Comparison of ENCODE assay signal across 8 cellular contexts in the genomic region with DNA sequence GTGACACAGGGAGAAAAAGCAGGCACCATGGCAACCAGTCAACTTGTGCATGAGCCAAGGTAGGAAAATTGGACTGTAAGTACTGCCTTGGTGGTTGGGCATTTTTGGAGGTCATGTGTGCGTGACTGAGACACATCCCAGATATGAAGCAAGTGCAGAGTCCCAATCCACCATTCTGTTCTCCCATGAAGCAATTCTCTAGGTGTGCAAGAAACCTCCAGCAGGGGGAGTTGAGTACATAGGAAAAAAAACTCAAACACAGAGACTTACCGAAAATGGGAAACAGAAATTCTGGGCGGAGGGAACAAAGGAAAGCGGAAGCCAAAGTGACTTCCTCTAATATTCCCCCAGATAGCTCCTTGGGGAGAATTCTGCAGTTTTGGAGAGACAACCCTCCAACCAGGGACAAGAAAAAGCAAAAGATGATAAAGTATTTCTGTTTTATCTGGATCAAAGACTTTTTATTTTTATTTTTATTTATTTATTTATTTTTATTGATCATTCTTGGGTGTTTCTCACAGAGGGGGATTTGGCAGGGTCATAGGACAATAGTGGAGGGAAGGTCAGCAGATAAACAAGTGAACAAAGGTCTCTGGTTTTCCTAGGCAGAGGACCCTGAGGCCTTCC.
DNase-seq lines count a peak whose midpoint lies in the region; ATAC-seq and TF ChIP-seq lines count a peak whose summit lies in the region.

No MANE protein-coding gene starts in this region.

- H3K9me3 Mint-ChIP-seq in activated T-cell treated with anti-CD3 and anti-CD28 coated beads, Interleukin-2, amount 50 U/mL, for 72 hours = no peaks in the 10 kb centered on the region

- peak; percentile 35 for DNase-seq in AG09309 (ENCODE audit: low read depth)
- peak; percentile 48 for DNase-seq in GM13976 (ENCODE audit: low spot score)
- peak; percentile 79 for DNase-seq in NOMO-1 treated with DMSO at 0.1 percent for 48 hours (lab: John Stamatoyannopoulos, UW; ENCODE audit: unreplicated experiment)
- peak; percentile 46 to 56 for DNase-seq in activated T-cell treated with anti-CD3 and anti-CD28 coated beads, Interleukin-2, amount 50 U/mL, for 72 hours
- DNase-seq in glomerular visceral epithelial cell (ENCODE audit: extremely low spot score) = peak; percentile 26
- DNase-seq in skeletal muscle cell (ENCODE audit: low read depth) = peak; percentile 20
- DNase-seq in NCI-H2029 (lab: John Stamatoyannopoulos, UW) = no peak
- no peak for DNase-seq in NCI-H1092 treated with DMSO at 0.1 percent for 48 hours (lab: John Stamatoyannopoulos, UW)

- H3K4me3 Mint-ChIP-seq in activated T-cell treated with anti-CD3 and anti-CD28 coated beads, Interleukin-2, amount 50 U/mL, for 72 hours = peak overlapping the region in 1 of 2 donors; percentile 23

- TF ChIP-seq CTCF in AG09309 (IDR thresholded peaks at IDR 0.05; ENCODE audit: control insufficient read depth, insufficient read depth, low read depth, low read length, missing control alignments) (peak; percentile 77), GM13976 (IDR thresholded peaks at IDR 0.05; ENCODE audit: borderline replicate concordance, control extremely low read depth, extremely low read depth, insufficient read depth, missing control alignments) (peak; percentile 44)

- peaks cover 0 to 2% of the 10 kb centered on the region in 2 donors for H3K36me3 Mint-ChIP-seq in activated T-cell treated with anti-CD3 and anti-CD28 coated beads, Interleukin-2, amount 50 U/mL, for 72 hours (ENCODE audit: insufficient read depth in 2 of 2)

- in situ Hi-C loops in GM13976 (cut with MboI; ENCODE audit: low sequenced_read_pairs, unreplicated experiment) = no loop called here

- H3K4me1 Mint-ChIP-seq in activated T-cell treated with anti-CD3 and anti-CD28 coated beads, Interleukin-2, amount 50 U/mL, for 72 hours (ENCODE audit: low read depth) = no peaks in the 10 kb centered on the region

- H3K27ac Mint-ChIP-seq in activated T-cell treated with anti-CD3 and anti-CD28 coated beads, Interleukin-2, amount 50 U/mL, for 72 hours = no peak overlapping the region

- ATAC-seq in activated T-cell treated with anti-CD3 and anti-CD28 coated beads, Interleukin-2, amount 50 U/mL, for 72 hours (replicated peaks in 1 of 2) = peak; percentile 54 to 58

- H3K4me3 ChIP-seq in AG09309 (ENCODE audit: control insufficient read depth, low read depth, low read length) (no peak overlapping the region), skeletal muscle cell (ENCODE audit: low read depth, low read length) (no peak overlapping the region)

- peaks cover 18% of the 10 kb centered on the region for H3K27me3 Mint-ChIP-seq in activated T-cell treated with anti-CD3 and anti-CD28 coated beads, Interleukin-2, amount 50 U/mL, for 72 hours (ENCODE audit: low read depth)

Comparison
In these comparisons a context has a peak if more than half of its experiments do, and no peak if none do; other contexts are left out.
1. DNase-seq: peak in AG09309 (single experiment), GM13976 (single experiment), NOMO-1 treated with DMSO at 0.1 percent for 48 hours (single experiment), activated T-cell treated with anti-CD3 and anti-CD28 coated beads, Interleukin-2, amount 50 U/mL, for 72 hours (2 of 2), glomerular visceral epithelial cell (single experiment) and skeletal muscle cell (single experiment); none in NCI-H2029 (single experiment) and NCI-H1092 treated with DMSO at 0.1 percent for 48 hours (single experiment).